ENCODE assay signal across 9 cellular contexts in the genomic region with DNA sequence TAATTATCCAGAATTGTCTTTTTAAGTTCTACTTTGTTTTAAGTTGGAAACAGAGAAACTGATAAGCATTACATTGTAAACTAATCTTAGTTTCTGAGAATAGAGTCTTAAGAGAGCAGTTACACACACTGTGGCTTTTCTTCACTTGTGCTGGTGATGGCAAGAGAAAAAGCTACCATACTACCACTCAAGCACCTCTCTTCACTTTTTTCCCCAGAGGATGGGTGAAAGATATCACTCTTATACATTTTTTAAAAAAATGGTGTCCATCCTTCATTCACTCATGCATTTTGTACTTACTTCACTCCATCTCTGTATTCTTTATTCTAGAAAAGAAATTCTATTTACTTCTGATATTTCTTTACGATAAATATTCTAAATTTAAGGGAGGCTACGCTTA. TPM values are rescaled to one million over a fixed set of nuclear protein-coding genes. Genes with fewer than 3 reads are reported as not detected.
"Had no signal": no experiment of that assay in that cellular context is flagged by ENCODE, and none has a peak within 500 bp of the region (broad histone marks: within the 10 kb centered on the region; RNA-seq: fewer than 3 reads in every experiment).

No MANE protein-coding gene starts in this region.

- H3K4me3 Mint-ChIP-seq: H9, HFFc6 had no signal

- H3K4me3 ChIP-seq: GM23248, HAP-1 had no signal

- H3K27ac ChIP-seq: GM23248 had no signal

- FAIRE-seq: H54 had no signal

- H3K27ac Mint-ChIP-seq: HFFc6 had no signal

- H3K9me3 ChIP-seq: HAP-1 had no signal

- DNase-seq: GM23248, GOT3, H7, H9, HCEC 1CT, HFFc6 had no signal

- H3K36me3 ChIP-seq: HAP-1 had no signal

- H3K9ac ChIP-seq: GM23248 had no signal

- H2AFZ ChIP-seq: GM23248 had no signal

- H3K4me1 ChIP-seq: HAP-1 had no signal

- ATAC-seq: HCT116 had no signal

RNA-seq across cellular contexts. Expression of gene GRID2, which starts 42.5 kb away (rescaled TPM):
- total RNA-seq: GM23248, HFFc6 had no signal
- polyA plus RNA-seq: GM23248 had no signal
